Comparison of ENCODE assay signal across 8 cellular contexts in genomic region chr6:44073612-44074382, GRCh38. TPM values are rescaled to one million over a fixed set of nuclear protein-coding genes. Genes with fewer than 3 reads are reported as not detected.
A peak's percentile ranks its signal among the peaks of the same experiment; 100 is the strongest.
DNase-seq lines count a peak whose midpoint lies in the region; ATAC-seq, FAIRE-seq and TF ChIP-seq lines count a peak whose summit lies in the region.

No MANE protein-coding gene starts in this region.

- DNase-seq in chondrocyte (ENCODE audit: low spot score) (no peak), urothelium cell line (ENCODE audit: low spot score) (no peak), HuH-7 (ENCODE audit: low spot score) (no peak), NCI-H128 (lab: John Stamatoyannopoulos, UW; ENCODE audit: unreplicated experiment) (no peak), NCI-H2081 treated with DMSO at 0.1 percent for 48 hours (lab: John Stamatoyannopoulos, UW) (no peak)

- H4K20me1 ChIP-seq in Loucy (ENCODE audit: insufficient read depth, low read length, poor library complexity, severe bottlenecking) = no peaks in the 10 kb centered on the region

- peak; percentile 16 for ATAC-seq in GM19324 (IDR thresholded peaks at IDR 0.05; ENCODE audit: low FRiP score, unreplicated experiment)

- H3K4me2 ChIP-seq in Loucy (ENCODE audit: low read depth, low read length, poor library complexity, severe bottlenecking) = peak overlapping the region; percentile 100

- H3K9me2 ChIP-seq in Loucy (replicated peaks; ENCODE audit: low read depth, low read length) = no peaks in the 10 kb centered on the region

- H3K36me3 ChIP-seq in Loucy (ENCODE audit: insufficient read depth, low read length) (no peaks in the 10 kb centered on the region), muscle layer of colon (ENCODE audit: insufficient read depth, low read length) (no peaks in the 10 kb centered on the region)

- H3K9ac ChIP-seq in Loucy (ENCODE audit: low read depth, low read length, poor library complexity, severe bottlenecking) (peak overlapping the region; percentile 98), muscle layer of colon (ENCODE audit: low read length) (no peak overlapping the region)

- no peaks in the 10 kb centered on the region for H3K36me3 Mint-ChIP-seq in chondrocyte (ENCODE audit: low read depth)

- peaks cover 28% of the 10 kb centered on the region for H3K4me1 ChIP-seq in Loucy (ENCODE audit: insufficient read depth, low read length, poor library complexity, severe bottlenecking)
- H3K4me1 ChIP-seq in muscle layer of colon (ENCODE audit: insufficient read depth, low read length) = peaks cover 22% of the 10 kb centered on the region

- no peaks in the 10 kb centered on the region for H3K27me3 ChIP-seq in Loucy (ENCODE audit: insufficient read depth, low read length, poor library complexity, severe bottlenecking)
- H3K27me3 ChIP-seq in muscle layer of colon (ENCODE audit: control insufficient read depth in 1 of 2, insufficient read depth in 2 of 2, low read length in 2 of 2) = peaks cover 0 to 15% of the 10 kb centered on the region in 2 donors

- H3K4me1 Mint-ChIP-seq in chondrocyte (ENCODE audit: low read depth) = peaks cover 55% of the 10 kb centered on the region

- no peak for FAIRE-seq in urothelium cell line (lab: Jason Lieb, UNC)

- H3K4me3 ChIP-seq in Loucy (ENCODE audit: low read length, poor library complexity, severe bottlenecking) (peak overlapping the region; percentile 97), muscle layer of colon (ENCODE audit: low read depth in 1 of 2, low read length in 2 of 2) (peak overlapping the region; percentile 39 to 50)

- H3K27me3 Mint-ChIP-seq in chondrocyte (ENCODE audit: low read depth) = no peaks in the 10 kb centered on the region

- peak overlapping the region; percentile 40 for H3K27ac ChIP-seq in muscle layer of colon (ENCODE audit: low read depth, low read length)

- peaks cover 10% of the 10 kb centered on the region; the same call in 1 of the 2 replicates for H3K79me2 ChIP-seq in Loucy (ENCODE audit: insufficient read depth, low read length)

- no peaks in the 10 kb centered on the region for H3K9me3 Mint-ChIP-seq in chondrocyte (ENCODE audit: low read depth)

- H3K9me3 ChIP-seq in Loucy (ENCODE audit: insufficient read depth, low read depth, low read length) = no peaks in the 10 kb centered on the region
- no peaks in the 10 kb centered on the region for H3K9me3 ChIP-seq in muscle layer of colon (ENCODE audit: low read length)

- peak overlapping the region; percentile 82 for H3K27ac Mint-ChIP-seq in chondrocyte (ENCODE audit: unreplicated experiment)

- H3F3A ChIP-seq in Loucy (ENCODE audit: low read depth) = no peaks in the 10 kb centered on the region

- no peak for TF ChIP-seq CTCF in Loucy (conservative IDR thresholded peaks at IDR 0.05; ENCODE audit: low read length)
- TF ChIP-seq CTCF in chondrocyte (IDR thresholded peaks at IDR 0.05) = no peak

- peak overlapping the region; percentile 70 for H3K4me3 Mint-ChIP-seq in chondrocyte (ENCODE audit: unreplicated experiment)

- peak overlapping the region; percentile 87 for H2AFZ ChIP-seq in Loucy (ENCODE audit: low read length)

RNA-seq across cellular contexts. Expression of gene MRPL14, which starts 53.5 kb away (rescaled TPM):
- total RNA-seq in chondrocyte = 35.1 to 38.7 TPM (median 35.5 TPM) in 3 replicates

RNA-seq across cellular contexts. Expression of gene TMEM63B, which starts 53.6 kb away (rescaled TPM):
- total RNA-seq in chondrocyte = 36.2 to 40.7 TPM (median 40.3 TPM) in 3 replicates
